7 cellular contexts compared by ENCODE assay signal in the genomic region with DNA sequence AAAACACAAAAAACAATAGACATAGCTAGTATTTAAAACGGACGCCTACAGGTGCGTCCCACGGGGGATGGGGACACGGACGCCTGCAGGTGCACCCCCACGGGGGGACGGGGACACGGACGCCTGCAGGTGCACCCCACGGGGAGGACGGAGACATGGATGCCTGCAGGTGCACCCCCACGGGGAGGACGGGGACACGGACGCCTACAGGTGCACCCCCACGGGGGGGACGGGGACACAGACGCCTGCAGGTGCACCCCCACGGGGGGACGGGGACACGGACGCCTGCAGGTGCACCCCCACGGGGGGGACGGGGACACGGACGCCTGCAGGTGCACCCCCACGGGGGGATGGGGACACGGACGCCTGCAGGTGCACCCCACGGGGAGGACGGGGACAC.
A peak's percentile ranks its signal among the peaks of the same experiment; 100 is the strongest.
DNase-seq lines count a peak whose midpoint lies in the region; ATAC-seq and TF ChIP-seq lines count a peak whose summit lies in the region.
"Not testable (repeated sequence)": the region's sequence is repeated elsewhere in the genome, so short reads cannot be mapped to it uniquely, and the experiment has no call there.

No MANE protein-coding gene starts in this region.

- not testable (repeated sequence) for H3K9me2 ChIP-seq in DOHH2 (replicated peaks; ENCODE audit: control insufficient read depth, low read length)

- TF ChIP-seq CTCF in DOHH2 (IDR thresholded peaks at IDR 0.05; ENCODE audit: low read depth, low read length, poor library complexity, severe bottlenecking); coronary artery (IDR thresholded peaks at IDR 0.05); sigmoid colon (IDR thresholded peaks at IDR 0.05); upper lobe of right lung (IDR thresholded peaks at IDR 0.05): not testable (repeated sequence)

- peak; percentile 25 for DNase-seq in activated CD8-positive, alpha-beta memory T cell treated with anti-CD3 and anti-CD28 coated beads, Interleukin-2, amount 50 U/mL, for 48 hours
- DNase-seq in coronary artery (ENCODE audit: low spot score), result peak; percentile 40
- DNase-seq in right cardiac atrium, result peak in 2 of 3 donors; percentile 44 to 52
- peak; percentile 57 for DNase-seq in mesenteric fat pad (ENCODE audit: low spot score)
- peak; percentile 43 for DNase-seq in sigmoid colon
- DNase-seq in upper lobe of right lung, result peak; percentile 51

- H4K20me1 ChIP-seq in DOHH2 (ENCODE audit: control insufficient read depth, insufficient read depth, low read depth, low read length), result not testable (repeated sequence)

- peak overlapping the region; percentile 100 for H3K27ac ChIP-seq in DOHH2 (ENCODE audit: low read depth, low read length)
- H3K27ac ChIP-seq in coronary artery; right cardiac atrium (ENCODE audit: low read length); sigmoid colon; upper lobe of right lung: not testable (repeated sequence)

- not testable (repeated sequence) for H3K4me2 ChIP-seq in DOHH2 (ENCODE audit: low read length)

- ATAC-seq in right cardiac atrium, upper lobe of right lung: not testable (repeated sequence)

- 91% methylated on average over 32 of the region's 32 CpGs for WGBS in right cardiac atrium
- 89 to 93% methylated on average over 32 of the region's 32 CpGs for WGBS in sigmoid colon, 2 donors

- peaks cover 68% of the 10 kb centered on the region for H3K4me1 ChIP-seq in DOHH2 (ENCODE audit: control insufficient read depth, low read length)
- H3K4me1 ChIP-seq in right cardiac atrium (ENCODE audit: control insufficient read depth, insufficient read depth, low read length), result not testable (repeated sequence)
- H3K4me1 ChIP-seq in sigmoid colon, result peaks cover 0 to 11% (median 6%) of the 10 kb centered on the region in 4 donors
- H3K4me1 ChIP-seq in upper lobe of right lung, result peaks cover 11% of the 10 kb centered on the region

- peaks cover 16% of the 10 kb centered on the region for H3K9me3 ChIP-seq in DOHH2 (ENCODE audit: control insufficient read depth, insufficient read depth, low read length)
- not testable (repeated sequence) for H3K9me3 ChIP-seq in right cardiac atrium (ENCODE audit: control insufficient read depth, low read length); sigmoid colon; upper lobe of right lung

- peaks cover 44% of the 10 kb centered on the region for H3F3A ChIP-seq in DOHH2 (ENCODE audit: control insufficient read depth, insufficient read depth)

- not testable (repeated sequence) for H3K27me3 ChIP-seq in DOHH2 (ENCODE audit: control insufficient read depth, low read length); right cardiac atrium (ENCODE audit: control insufficient read depth, insufficient read depth); sigmoid colon; upper lobe of right lung

- not testable (repeated sequence) for TF ChIP-seq EP300 in sigmoid colon (IDR thresholded peaks at IDR 0.05)

- intact Hi-C loops in right cardiac atrium (cut with DNase I), result loop anchor here in 2 of 4 donors (5.0 to 10.0 kb wide), 2 partner anchors 180 to 182 kb away; no protein-coding TSS in a partner anchor
- intact Hi-C loops in sigmoid colon (cut with DNase I); upper lobe of right lung (cut with DNase I): not testable (repeated sequence)

- H3K4me3 ChIP-seq in DOHH2 (ENCODE audit: low read length); coronary artery; right cardiac atrium (ENCODE audit: low read length); sigmoid colon; upper lobe of right lung: not testable (repeated sequence)

- not testable (repeated sequence) for TF ChIP-seq POLR2A in sigmoid colon (IDR thresholded peaks at IDR 0.05)

- peaks cover 16% of the 10 kb centered on the region for H3K36me3 ChIP-seq in DOHH2 (ENCODE audit: control insufficient read depth, low read length)
- H3K36me3 ChIP-seq in sigmoid colon, upper lobe of right lung: not testable (repeated sequence)

- not testable (repeated sequence) for H3K79me2 ChIP-seq in DOHH2 (ENCODE audit: control insufficient read depth, low read length)
